Comparison of ENCODE assay signal across 25 cellular contexts in the genomic region with DNA sequence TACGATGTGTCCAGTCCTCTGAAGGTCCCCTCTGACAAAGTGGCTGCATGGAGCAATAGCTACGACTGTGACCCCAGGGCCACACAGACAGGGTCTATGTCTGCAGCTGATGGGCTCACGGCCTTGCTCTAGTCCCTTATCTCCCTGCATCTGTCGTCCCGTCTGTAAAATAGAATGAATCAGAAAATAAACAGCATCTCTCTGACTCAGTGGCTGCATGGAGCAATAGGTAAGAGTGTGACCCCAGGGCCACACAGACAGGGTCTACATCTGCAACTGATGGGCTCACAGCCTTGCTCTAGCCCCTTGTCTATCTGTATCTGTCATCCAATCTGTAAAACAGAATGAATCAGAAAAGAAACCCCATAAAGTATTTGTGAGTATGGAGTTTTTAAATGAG.
"Had no signal": no experiment of that assay in that cellular context is flagged by ENCODE, and none has a peak within 500 bp of the region (broad histone marks: within the 10 kb centered on the region; RNA-seq: fewer than 3 reads in every experiment).

No MANE protein-coding gene starts in this region.

- DNase-seq: activated B cell treated with CpG ODN at 0.5 μM for 24 hours; activated CD4-positive, alpha-beta T cell treated with anti-CD3 and anti-CD28 coated beads, Interleukin-2, amount 10 ng/mL, durations not matched to agents 24 days and 14 days; activated CD8-positive, alpha-beta T cell treated with anti-CD3 and anti-CD28 coated beads, Interleukin-2, amount 10 ng/mL, durations not matched to agents 7 days and 5 days; activated naive CD4-positive, alpha-beta T cell treated with anti-CD3 and anti-CD28 coated beads for 36 hours; activated naive CD8-positive, alpha-beta T cell treated with anti-CD3 and anti-CD28 coated beads, Interleukin-2, amount 50 U/mL, for 24 hours; activated T-cell treated with anti-CD3 and anti-CD28 coated beads, Interleukin-2, amount 50 U/mL, for 24 hours; effector memory CD4-positive, alpha-beta T cell; esophagus squamous epithelium; foreskin melanocyte; glutamatergic neuron; hypothalamus; kidney; midbrain; nephron progenitor cell; nucleus accumbens; spleen; stimulated activated CD4-positive, alpha-beta T cell treated with anti-CD3 and anti-CD28 coated beads, Interleukin-4, amount 100 ng/mL, for 4 hours; thyroid gland had no signal

- H3K4me1 ChIP-seq: ascending aorta, spleen, thyroid gland had no signal

- H3K9me3 Mint-ChIP-seq: activated B cell treated with CpG ODN at 0.5 μM for 24 hours; activated naive CD4-positive, alpha-beta T cell treated with anti-CD3 and anti-CD28 coated beads for 36 hours; activated T-cell treated with anti-CD3 and anti-CD28 coated beads, Interleukin-2, amount 50 U/mL, for 24 hours; activated T-helper 2 cell treated with anti-CD3 and anti-CD28 coated beads, Interferon-gamma antibody, Interleukin-2, Interleukin-4, amounts not matched to agents 10 μg/mL and 5 μg/mL and 100 μg/mL, durations not matched to agents 14 hours and 24 hours and 36 hours; dendritic cell treated with granulocyte-macrophage colony-stimulating factor and Interleukin-4, amounts not matched to agents 40 ng/mL and 50 ng/mL, for 4 days; nephron progenitor cell; stimulated activated memory B cell treated with anti-CD40 and anti-IgM and Interleukin-4, amounts not matched to agents 10 μg/mL and 1 μg/mL and 100 μg/mL, for 72 hours had no signal

- H3K4me1 Mint-ChIP-seq: activated B cell treated with CpG ODN at 0.5 μM for 24 hours; activated CD4-positive, alpha-beta T cell treated with anti-CD3 and anti-CD28 coated beads, Interleukin-2, amount 10 ng/mL, durations not matched to agents 24 days and 14 days; stimulated activated memory B cell treated with anti-CD40 and anti-IgM and Interleukin-4, amounts not matched to agents 10 μg/mL and 1 μg/mL and 100 μg/mL, for 72 hours had no signal

- H3K36me3 Mint-ChIP-seq: stimulated activated memory B cell treated with anti-CD40 and anti-IgM and Interleukin-4, amounts not matched to agents 10 μg/mL and 1 μg/mL and 100 μg/mL, for 72 hours had no signal

- H3K4me3 Mint-ChIP-seq: activated B cell treated with CpG ODN at 0.5 μM for 24 hours; activated CD4-positive, alpha-beta T cell treated with anti-CD3 and anti-CD28 coated beads, Interleukin-2, amount 10 ng/mL, durations not matched to agents 24 days and 14 days; activated CD8-positive, alpha-beta T cell treated with anti-CD3 and anti-CD28 coated beads, Interleukin-2, amount 10 ng/mL, durations not matched to agents 7 days and 5 days; activated naive CD4-positive, alpha-beta T cell treated with anti-CD3 and anti-CD28 coated beads for 36 hours; activated naive CD8-positive, alpha-beta T cell treated with anti-CD3 and anti-CD28 coated beads, Interleukin-2, amount 50 U/mL, for 24 hours; activated T-cell treated with anti-CD3 and anti-CD28 coated beads, Interleukin-2, amount 50 U/mL, for 24 hours; dendritic cell treated with granulocyte-macrophage colony-stimulating factor and Interleukin-4, amounts not matched to agents 40 ng/mL and 50 ng/mL, for 4 days; nephron progenitor cell; stimulated activated memory B cell treated with anti-CD40 and anti-IgM and Interleukin-4, amounts not matched to agents 10 μg/mL and 1 μg/mL and 100 μg/mL, for 72 hours had no signal

- ATAC-seq: activated CD8-positive, alpha-beta T cell treated with anti-CD3 and anti-CD28 coated beads, Interleukin-2, amount 10 ng/mL, durations not matched to agents 7 days and 5 days; activated naive CD8-positive, alpha-beta T cell treated with anti-CD3 and anti-CD28 coated beads, Interleukin-2, amount 50 U/mL, for 24 hours; left lobe of liver; sciatic nerve; stimulated activated memory B cell treated with anti-CD40 and anti-IgM and Interleukin-4, amounts not matched to agents 10 μg/mL and 1 μg/mL and 100 μg/mL, for 72 hours had no signal

- H3K27ac ChIP-seq: ascending aorta, esophagus squamous epithelium, spleen, thyroid gland had no signal

- FAIRE-seq: kidney had no signal

- H3K4me3 ChIP-seq: ascending aorta, esophagus squamous epithelium, lung, spleen, thyroid gland had no signal

- H3K27me3 Mint-ChIP-seq: activated B cell treated with CpG ODN at 0.5 μM for 24 hours; activated CD4-positive, alpha-beta T cell treated with anti-CD3 and anti-CD28 coated beads, Interleukin-2, amount 10 ng/mL, durations not matched to agents 24 days and 14 days had no signal

- H3K27me3 ChIP-seq: ascending aorta, esophagus squamous epithelium, thyroid gland had no signal

- H3K36me3 ChIP-seq: ascending aorta, esophagus squamous epithelium, spleen, thyroid gland had no signal

- H3K9me3 ChIP-seq: ascending aorta, esophagus squamous epithelium, spleen, thyroid gland had no signal

- H3K27ac Mint-ChIP-seq: activated B cell treated with CpG ODN at 0.5 μM for 24 hours; activated CD4-positive, alpha-beta T cell treated with anti-CD3 and anti-CD28 coated beads, Interleukin-2, amount 10 ng/mL, durations not matched to agents 24 days and 14 days; activated CD8-positive, alpha-beta T cell treated with anti-CD3 and anti-CD28 coated beads, Interleukin-2, amount 10 ng/mL, durations not matched to agents 7 days and 5 days; activated naive CD4-positive, alpha-beta T cell treated with anti-CD3 and anti-CD28 coated beads for 36 hours; activated naive CD8-positive, alpha-beta T cell treated with anti-CD3 and anti-CD28 coated beads, Interleukin-2, amount 50 U/mL, for 24 hours; activated T-cell treated with anti-CD3 and anti-CD28 coated beads, Interleukin-2, amount 50 U/mL, for 24 hours; activated T-helper 2 cell treated with anti-CD3 and anti-CD28 coated beads, Interferon-gamma antibody, Interleukin-2, Interleukin-4, amounts not matched to agents 10 μg/mL and 5 μg/mL and 100 μg/mL, durations not matched to agents 14 hours and 24 hours and 36 hours; dendritic cell treated with granulocyte-macrophage colony-stimulating factor and Interleukin-4, amounts not matched to agents 40 ng/mL and 50 ng/mL, for 4 days; nephron progenitor cell; stimulated activated memory B cell treated with anti-CD40 and anti-IgM and Interleukin-4, amounts not matched to agents 10 μg/mL and 1 μg/mL and 100 μg/mL, for 72 hours had no signal
